ENCODE assay signal across 8 cellular contexts in genomic region chr18:46098616-46098933, GRCh38. TPM values are rescaled to one million over a fixed set of nuclear protein-coding genes. Genes with fewer than 3 reads are reported as not detected.
DNase-seq lines count a peak whose midpoint lies in the region; ATAC-seq, FAIRE-seq and TF ChIP-seq lines count a peak whose summit lies in the region.

No MANE protein-coding gene starts in this region.

- peaks cover 24% of the 10 kb centered on the region for H3K36me3 Mint-ChIP-seq in activated CD4-positive, alpha-beta T cell treated with anti-CD3 and anti-CD28 coated beads, Interleukin-2, amount 10 ng/mL, durations not matched to agents 24 days and 14 days (ENCODE audit: low read depth)
- peaks cover 39% of the 10 kb centered on the region for H3K36me3 Mint-ChIP-seq in activated T-helper 17 cell treated with anti-CD3 and anti-CD28 coated beads, Interleukin-2, amount 50 U/mL, for 72 hours (ENCODE audit: low read depth)

- no peaks in the 10 kb centered on the region for H3K9me3 Mint-ChIP-seq in activated CD4-positive, alpha-beta T cell treated with anti-CD3 and anti-CD28 coated beads, Interleukin-2, amount 10 ng/mL, durations not matched to agents 24 days and 14 days
- H3K9me3 Mint-ChIP-seq in activated T-helper 17 cell treated with anti-CD3 and anti-CD28 coated beads, Interleukin-2, amount 50 U/mL, for 72 hours: no peaks in the 10 kb centered on the region

- H3K27ac ChIP-seq in kidney (ENCODE audit: low read depth in 2 of 2, low read length in 2 of 2) (peak overlapping the region; percentile 97 to 98), thymus (ENCODE audit: low read depth) (peak overlapping the region; percentile 57)

- no peak for FAIRE-seq in kidney (lab: Jason Lieb, UNC)
- FAIRE-seq in HTR-8/SVneo (lab: Jason Lieb, UNC): no peak

- peak overlapping the region; percentile 98 for H3K4me3 Mint-ChIP-seq in activated CD4-positive, alpha-beta T cell treated with anti-CD3 and anti-CD28 coated beads, Interleukin-2, amount 10 ng/mL, durations not matched to agents 24 days and 14 days
- H3K4me3 Mint-ChIP-seq in activated T-helper 17 cell treated with anti-CD3 and anti-CD28 coated beads, Interleukin-2, amount 50 U/mL, for 72 hours: peak overlapping the region; percentile 97

- DNase-seq in activated CD4-positive, alpha-beta T cell treated with anti-CD3 and anti-CD28 coated beads, Interleukin-2, amount 10 ng/mL, durations not matched to agents 24 days and 14 days: no peak
- no peak for DNase-seq in activated CD4-positive, alpha-beta T cell treated with anti-CD3 and anti-CD28 coated beads for 4 hours
- DNase-seq in kidney (no peak), HTR-8/SVneo (ENCODE audit: insufficient read length, low spot score) (no peak)
- no peak for DNase-seq in activated CD4-positive, alpha-beta T cell treated with anti-CD3 and anti-CD28 coated beads, Interleukin-2, amount 50 U/mL, for 1 hour

- peaks cover 19% of the 10 kb centered on the region for H3K4me1 Mint-ChIP-seq in activated CD4-positive, alpha-beta T cell treated with anti-CD3 and anti-CD28 coated beads, Interleukin-2, amount 10 ng/mL, durations not matched to agents 24 days and 14 days
- H3K4me1 Mint-ChIP-seq in activated T-helper 17 cell treated with anti-CD3 and anti-CD28 coated beads, Interleukin-2, amount 50 U/mL, for 72 hours: peaks cover 8% of the 10 kb centered on the region

- H3K4me1 ChIP-seq in kidney (ENCODE audit: control insufficient read depth in 1 of 2, insufficient read depth in 1 of 2, low read depth in 1 of 2, low read length in 2 of 2) (peaks cover 4 to 5% of the 10 kb centered on the region in 2 donors), thymus (ENCODE audit: control insufficient read depth, insufficient read depth, low read length) (peaks cover 15% of the 10 kb centered on the region)

- 43% methylated on average over 16 of the region's 16 CpGs for WGBS in thymus

- H3K4me3 ChIP-seq in kidney (ENCODE audit: low read length in 2 of 2): peak overlapping the region; percentile 91 to 94
- H3K4me3 ChIP-seq in thymus (ENCODE audit: low read length): peak overlapping the region; percentile 77

- intact Hi-C loops in activated CD4-positive, alpha-beta T cell treated with anti-CD3 and anti-CD28 coated beads, Interleukin-2, amount 10 ng/mL, durations not matched to agents 24 days and 14 days (cut with micrococcal nuclease): loop anchor here (2.0 to 5.0 kb wide), 2 partner anchors 76 to 154 kb away; a partner anchor contains a TSS
- intact Hi-C loops in kidney (cut with DNase I): no loop called here

- H3K27me3 ChIP-seq in thymus (ENCODE audit: control insufficient read depth, insufficient read depth): no peaks in the 10 kb centered on the region

- H3K36me3 ChIP-seq in kidney (ENCODE audit: control insufficient read depth in 1 of 2, insufficient read depth in 2 of 2, low read length in 2 of 2) (peaks cover 0 to 4% of the 10 kb centered on the region in 2 donors), thymus (ENCODE audit: control insufficient read depth, insufficient read depth) (peaks cover 7% of the 10 kb centered on the region)

- no peaks in the 10 kb centered on the region for H3K27me3 Mint-ChIP-seq in activated CD4-positive, alpha-beta T cell treated with anti-CD3 and anti-CD28 coated beads, Interleukin-2, amount 10 ng/mL, durations not matched to agents 24 days and 14 days
- H3K27me3 Mint-ChIP-seq in activated T-helper 17 cell treated with anti-CD3 and anti-CD28 coated beads, Interleukin-2, amount 50 U/mL, for 72 hours: no peaks in the 10 kb centered on the region

- peak overlapping the region; percentile 2 to 95 for H3K9ac ChIP-seq in kidney (ENCODE audit: low read length in 2 of 2)

- H3K27ac Mint-ChIP-seq in activated CD4-positive, alpha-beta T cell treated with anti-CD3 and anti-CD28 coated beads, Interleukin-2, amount 10 ng/mL, durations not matched to agents 24 days and 14 days: peak overlapping the region; percentile 99
- peak overlapping the region; percentile 96 for H3K27ac Mint-ChIP-seq in activated T-helper 17 cell treated with anti-CD3 and anti-CD28 coated beads, Interleukin-2, amount 50 U/mL, for 72 hours

- no peak for TF ChIP-seq CTCF in kidney (IDR thresholded peaks at IDR 0.05; ENCODE audit: borderline replicate concordance, extremely low read depth, insufficient read depth)

- no peak for ATAC-seq in activated T-helper 17 cell treated with anti-CD3 and anti-CD28 coated beads, Interleukin-2, amount 50 U/mL, for 72 hours (replicated peaks)
- ATAC-seq in HG03045 (IDR thresholded peaks at IDR 0.05; ENCODE audit: unreplicated experiment): no peak

- H3K9me3 ChIP-seq in kidney (ENCODE audit: control insufficient read depth in 1 of 2, low read length in 2 of 2) (no peaks in the 10 kb centered on the region), thymus (ENCODE audit: control insufficient read depth) (no peaks in the 10 kb centered on the region)

RNA-seq across cellular contexts. Expression of gene ATP5F1A, which starts 0.5 kb away (rescaled TPM):
- total RNA-seq in activated CD4-positive, alpha-beta T cell treated with anti-CD3 and anti-CD28 coated beads, Interleukin-2, amount 10 ng/mL, durations not matched to agents 24 days and 14 days: 440 and 443 TPM in 2 replicates
- 100 to 1,000 TPM; 278 to 511 TPM for total RNA-seq in activated T-helper 17 cell treated with anti-CD3 and anti-CD28 coated beads, Interleukin-2, amount 50 U/mL, for 72 hours
- 417 TPM for total RNA-seq in kidney
- polyA plus RNA-seq in kidney (ENCODE audit: insufficient read depth, low read depth, low replicate concordance): 1,054 TPM
- polyA plus RNA-seq in thymus: 272 TPM

RNA-seq across cellular contexts. Expression of gene HAUS1, which starts 5.6 kb away (rescaled TPM):
- total RNA-seq in activated CD4-positive, alpha-beta T cell treated with anti-CD3 and anti-CD28 coated beads, Interleukin-2, amount 10 ng/mL, durations not matched to agents 24 days and 14 days: 49.5 and 49.6 TPM in 2 replicates
- total RNA-seq in activated T-helper 17 cell treated with anti-CD3 and anti-CD28 coated beads, Interleukin-2, amount 50 U/mL, for 72 hours: 10 to 100 TPM; 34.3 to 54.5 TPM
- 18.6 TPM for total RNA-seq in kidney
- polyA plus RNA-seq in kidney (ENCODE audit: insufficient read depth, low read depth, low replicate concordance): 22.2 TPM
- 45.7 TPM for polyA plus RNA-seq in thymus

RNA-seq across cellular contexts. Expression of gene PSTPIP2, which starts 26.5 kb away (rescaled TPM):
- total RNA-seq in activated CD4-positive, alpha-beta T cell treated with anti-CD3 and anti-CD28 coated beads, Interleukin-2, amount 10 ng/mL, durations not matched to agents 24 days and 14 days: 27.5 and 29.2 TPM in 2 replicates
- total RNA-seq in activated T-helper 17 cell treated with anti-CD3 and anti-CD28 coated beads, Interleukin-2, amount 50 U/mL, for 72 hours: 1 to 10 TPM; 4.3 to 8.1 TPM
- 11.1 TPM for total RNA-seq in kidney
- polyA plus RNA-seq in kidney (ENCODE audit: insufficient read depth, low read depth, low replicate concordance): 1.3 TPM
- polyA plus RNA-seq in thymus: 8.1 TPM
